In genomic region chr19:40736661-40737060, GRCh38 we compare ENCODE assay signal across 22 cellular contexts. TPM values are rescaled to one million over a fixed set of nuclear protein-coding genes. Genes with fewer than 3 reads are reported as not detected.
"Had no signal": no experiment of that assay in that cellular context is flagged by ENCODE, and none has a peak within 500 bp of the region (broad histone marks: within the 10 kb centered on the region; RNA-seq: fewer than 3 reads in every experiment).

No MANE protein-coding gene starts in this region.

- H2AFZ ChIP-seq: neural progenitor cell had no signal

- ATAC-seq: effector memory CD8-positive, alpha-beta T cell; natural killer cell treated with Interleukin-12 subunit alpha and Interleukin-12 subunit beta and Interleukin-15 and Interleukin-18, amount 100 ng/mL, for 72 hours; right cardiac atrium had no signal

- H3K27me3 ChIP-seq: neural progenitor cell, ovary, stomach had no signal

- H3K9me3 ChIP-seq: ovary, stomach, thoracic aorta had no signal

- H3K36me3 ChIP-seq: neural progenitor cell, ovary had no signal

- H3K27ac ChIP-seq: neural progenitor cell, ovary, thoracic aorta had no signal

- H3K4me2 ChIP-seq: neural progenitor cell had no signal

- H3K9ac ChIP-seq: neural progenitor cell had no signal

- H3K4me1 ChIP-seq: neural progenitor cell had no signal

- DNase-seq: effector memory CD8-positive, alpha-beta T cell; foreskin melanocyte; head of caudate nucleus; hypothalamus; islet precursor cell; mesenchymal stem cell; midbrain; nucleus accumbens; ovary; stimulated activated CD4-positive, alpha-beta T cell treated with anti-CD3 and anti-CD28 coated beads, Interleukin-12 subunit alpha, Interleukin-12 subunit beta, amount 100 ng/mL, for 4 hours; stimulated activated naive CD4-positive, alpha-beta T cell; substantia nigra had no signal

- H3K4me3 ChIP-seq: lung, neural progenitor cell, ovary, stomach, thoracic aorta had no signal

- FAIRE-seq: colon, small intestine, urothelium cell line had no signal

RNA-seq across cellular contexts. Expression of gene MIA, which starts 38.7 kb away (rescaled TPM):
- total RNA-seq: epithelial cell of proximal tubule, thoracic aorta had no signal
